2 cellular contexts compared by ENCODE assay signal in genomic region chr1:51594716-51595115, GRCh38.
A peak's percentile ranks its signal among the peaks of the same experiment; 100 is the strongest.
TF ChIP-seq lines count a peak whose summit lies in the region.

No MANE protein-coding gene starts in this region.

TF ChIP-seq in GM23338, 12 proteins besides CTCF, POLR2A, EP300 and RAD21:
- TF ChIP-seq EZH2phosphoT487 (IDR thresholded peaks at IDR 0.05; ENCODE audit: unreplicated experiment) (no peak), ZNF462 (CRISPR knock-in tag; IDR thresholded peaks at IDR 0.05) (no peak), ZNF331 (CRISPR knock-in tag; IDR thresholded peaks at IDR 0.05; ENCODE audit: low read depth) (no peak), REST (IDR thresholded peaks at IDR 0.05; ENCODE audit: unreplicated experiment) (no peak), NANOG (IDR thresholded peaks at IDR 0.05; ENCODE audit: borderline replicate concordance) (no peak), EZH2 (IDR thresholded peaks at IDR 0.05; ENCODE audit: low read depth, unreplicated experiment) (no peak), STAT1 (IDR thresholded peaks at IDR 0.05; ENCODE audit: unreplicated experiment) (no peak), ETS1 (IDR thresholded peaks at IDR 0.05) (no peak), POLR2AphosphoS5 (IDR thresholded peaks at IDR 0.05; ENCODE audit: low read depth) (no peak), JUNB (IDR thresholded peaks at IDR 0.05; ENCODE audit: unreplicated experiment) (no peak)

TF ChIP-seq in K562, 482 proteins besides CTCF, POLR2A, EP300 and RAD21:
- TF ChIP-seq ZNF143 (CRISPR knock-in tag; IDR thresholded peaks at IDR 0.05) (0 out of 2 replicates have a peak, but pooled peaks have one; percentile 20), MEF2D (tag; conservative IDR thresholded peaks at IDR 0.05; ENCODE audit: low read depth) (no peak), TAF1 (IDR thresholded peaks at IDR 0.05; ENCODE audit: control insufficient read depth, extremely low read depth, insufficient read depth, low read length, severe bottlenecking) (no peak), POLR2G (IDR thresholded peaks at IDR 0.05; ENCODE audit: low read depth, low read length) (peak; percentile 37; the same call in 1 of the 2 replicates)
- TF ChIP-seq, protein P1, sequence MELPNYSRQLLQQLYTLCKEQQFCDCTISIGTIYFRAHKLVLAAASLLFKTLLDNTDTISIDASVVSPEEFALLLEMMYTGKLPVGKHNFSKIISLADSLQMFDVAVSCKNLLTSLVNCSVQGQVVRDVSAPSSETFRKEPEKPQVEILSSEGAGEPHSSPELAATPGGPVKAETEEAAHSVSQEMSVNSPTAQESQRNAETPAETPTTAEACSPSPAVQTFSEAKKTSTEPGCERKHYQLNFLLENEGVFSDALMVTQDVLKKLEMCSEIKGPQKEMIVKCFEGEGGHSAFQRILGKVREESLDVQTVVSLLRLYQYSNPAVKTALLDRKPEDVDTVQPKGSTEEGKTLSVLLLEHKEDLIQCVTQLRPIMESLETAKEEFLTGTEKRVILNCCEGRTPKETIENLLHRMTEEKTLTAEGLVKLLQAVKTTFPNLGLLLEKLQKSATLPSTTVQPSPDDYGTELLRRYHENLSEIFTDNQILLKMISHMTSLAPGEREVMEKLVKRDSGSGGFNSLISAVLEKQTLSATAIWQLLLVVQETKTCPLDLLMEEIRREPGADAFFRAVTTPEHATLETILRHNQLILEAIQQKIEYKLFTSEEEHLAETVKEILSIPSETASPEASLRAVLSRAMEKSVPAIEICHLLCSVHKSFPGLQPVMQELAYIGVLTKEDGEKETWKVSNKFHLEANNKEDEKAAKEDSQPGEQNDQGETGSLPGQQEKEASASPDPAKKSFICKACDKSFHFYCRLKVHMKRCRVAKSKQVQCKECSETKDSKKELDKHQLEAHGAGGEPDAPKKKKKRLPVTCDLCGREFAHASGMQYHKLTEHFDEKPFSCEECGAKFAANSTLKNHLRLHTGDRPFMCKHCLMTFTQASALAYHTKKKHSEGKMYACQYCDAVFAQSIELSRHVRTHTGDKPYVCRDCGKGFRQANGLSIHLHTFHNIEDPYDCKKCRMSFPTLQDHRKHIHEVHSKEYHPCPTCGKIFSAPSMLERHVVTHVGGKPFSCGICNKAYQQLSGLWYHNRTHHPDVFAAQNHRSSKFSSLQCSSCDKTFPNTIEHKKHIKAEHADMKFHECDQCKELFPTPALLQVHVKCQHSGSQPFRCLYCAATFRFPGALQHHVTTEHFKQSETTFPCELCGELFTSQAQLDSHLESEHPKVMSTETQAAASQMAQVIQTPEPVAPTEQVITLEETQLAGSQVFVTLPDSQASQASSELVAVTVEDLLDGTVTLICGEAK (IDR thresholded peaks at IDR 0.05) = no peak
- TF ChIP-seq, protein P1 (CRISPR knock-in tag; IDR thresholded peaks at IDR 0.05) = no peak
- TF ChIP-seq, protein P2, sequence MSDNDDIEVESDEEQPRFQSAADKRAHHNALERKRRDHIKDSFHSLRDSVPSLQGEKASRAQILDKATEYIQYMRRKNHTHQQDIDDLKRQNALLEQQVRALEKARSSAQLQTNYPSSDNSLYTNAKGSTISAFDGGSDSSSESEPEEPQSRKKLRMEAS (CRISPR knock-in tag; IDR thresholded peaks at IDR 0.05) = 0 out of 2 replicates have a peak, but pooled peaks have one; percentile 13
